ENCODE assay signal across 11 cellular contexts in genomic region chr15:35141743-35142356, GRCh38. TPM values are rescaled to one million over a fixed set of nuclear protein-coding genes. Genes with fewer than 3 reads are reported as not detected.
DNase-seq lines count a peak whose midpoint lies in the region; ATAC-seq and TF ChIP-seq lines count a peak whose summit lies in the region.
"Had no signal": no experiment of that assay in that cellular context is flagged by ENCODE, and none has a peak within 500 bp of the region (broad histone marks: within the 10 kb centered on the region; RNA-seq: fewer than 3 reads in every experiment).

No MANE protein-coding gene starts in this region.

- DNase-seq in AG20443 (ENCODE audit: low spot score) = peak; percentile 42
- DNase-seq in astrocyte of the hippocampus (ENCODE audit: low read depth, low spot score) = peak; percentile 49
- no peak for DNase-seq in left lung
- DNase-seq in activated naive CD4-positive, alpha-beta T cell treated with Interleukin-2 at 50 U/mL for 16 hours = no peak
- DNase-seq: colonic mucosa, NCI-H524, pancreas had no signal

- no peaks in the 10 kb centered on the region for H3K27me3 ChIP-seq in left lung
- H3K27me3 ChIP-seq: colonic mucosa, pancreas had no signal

- intact Hi-C loops in left lung (cut with DNase I) = no loop called here

- ATAC-seq in HG03565 (IDR thresholded peaks at IDR 0.05; ENCODE audit: unreplicated experiment) (peak; percentile 56), left lung (peak; percentile 64), HG03460 (IDR thresholded peaks at IDR 0.05; ENCODE audit: unreplicated experiment) (no peak), GM21381 (IDR thresholded peaks at IDR 0.05; ENCODE audit: unreplicated experiment) (no peak), GM18858 (IDR thresholded peaks at IDR 0.05; ENCODE audit: unreplicated experiment) (no peak)
- ATAC-seq: pancreas had no signal

- no peak for TF ChIP-seq CTCF in left lung (IDR thresholded peaks at IDR 0.05)

- no peaks in the 10 kb centered on the region for H3K36me3 ChIP-seq in left lung
- H3K36me3 ChIP-seq: colonic mucosa, pancreas had no signal

- H3K9me3 ChIP-seq in left lung = no peaks in the 10 kb centered on the region
- H3K9me3 ChIP-seq: colonic mucosa, pancreas had no signal

- peak overlapping the region in 1 of 2 donors; percentile 20 for H3K27ac ChIP-seq in left lung
- H3K27ac ChIP-seq: colonic mucosa, pancreas had no signal

- no peaks in the 10 kb centered on the region for H3K4me1 ChIP-seq in left lung
- H3K4me1 ChIP-seq: colonic mucosa, pancreas had no signal

- no peak overlapping the region for H3K4me3 ChIP-seq in left lung
- H3K4me3 ChIP-seq: colonic mucosa, pancreas had no signal

RNA-seq across cellular contexts. Expression of gene NANOGP8, which starts 56.8 kb away (rescaled TPM):
- under 1 TPM in 1 of 2 donors, not detected in 1; 0.60 TPM for total RNA-seq in left lung
- total RNA-seq: colonic mucosa had no signal

Comparison
In these comparisons a context has a peak if more than half of its experiments do, and no peak if none do; other contexts are left out.
1. DNase-seq: peak in AG20443 (single experiment) and astrocyte of the hippocampus (single experiment); none in left lung (0 of 2) and activated naive CD4-positive, alpha-beta T cell treated with Interleukin-2 at 50 U/mL for 16 hours (single experiment).
2. ATAC-seq: peak in HG03565 (single experiment) and left lung (single experiment); none in HG03460 (single experiment), GM21381 (single experiment) and GM18858 (single experiment).